In genomic region chr10:129836253-129836652, GRCh38 we compare ENCODE assay signal across 34 cellular contexts.
"Had no signal": no experiment of that assay in that cellular context is flagged by ENCODE, and none has a peak within 500 bp of the region (broad histone marks: within the 10 kb centered on the region; RNA-seq: fewer than 3 reads in every experiment).

No MANE protein-coding gene starts in this region.

- H3K27ac ChIP-seq: KMS-11 had no signal

- H3K4me3 ChIP-seq: MG63 had no signal

- DNase-seq: Karpas-422, Kasumi-1, MG63, MM.1S, MV-4-11, NCI-H1048, NCI-H1092, NCI-H1092 treated with DMSO at 0.1 percent for 48 hours, NCI-H1105, NCI-H1105 treated with DMSO at 0.1 percent for 48 hours, NCI-H1417, NCI-H1417 treated with DMSO at 0.1 percent for 48 hours, NCI-H1436, NCI-H1436 treated with DMSO at 0.1 percent for 48 hours, NCI-H146, NCI-H1694, NCI-H1694 treated with DMSO at 0.1 percent for 48 hours, NCI-H187, NCI-H187 treated with DMSO at 0.1 percent for 48 hours, NCI-H1930, NCI-H2029, NCI-H2029 treated with DMSO at 0.1 percent for 48 hours, NCI-H2081, NCI-H2081 treated with DMSO at 0.1 percent for 48 hours, NCI-H2107, NCI-H2171, NCI-H2171 treated with DMSO at 0.1 percent for 48 hours, NCI-H2227 treated with DMSO at 0.1 percent for 48 hours, NCI-H226, NCI-H345, NCI-H446, NCI-H446 treated with DMSO at 0.1 percent for 48 hours, NCI-H510A had no signal
